1 cellular context compared by ENCODE assay signal in the genomic region with DNA sequence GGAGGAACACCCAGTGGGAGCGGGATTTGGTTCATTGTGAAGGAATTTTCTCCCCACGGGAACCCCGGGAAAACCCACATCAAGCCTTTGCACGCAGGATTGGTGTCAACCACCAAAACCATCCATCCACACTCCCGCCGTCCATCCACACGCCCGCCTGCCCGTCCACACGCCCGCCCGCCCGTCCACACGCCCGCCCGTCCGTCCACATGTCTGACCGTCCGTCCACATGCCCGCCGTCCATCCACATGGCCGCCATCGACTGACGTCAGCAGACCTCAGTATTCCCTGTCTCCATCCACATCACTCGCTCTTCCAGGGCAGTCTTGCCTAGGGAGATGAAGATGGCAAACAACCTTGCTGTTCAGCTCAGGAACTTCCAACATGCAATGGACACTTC.
TF ChIP-seq lines count a peak whose summit lies in the region.

No MANE protein-coding gene starts in this region.

TF ChIP-seq in SK-N-SH treated with all-trans-retinoic acid at 6 μM for 48 hours, 23 proteins besides CTCF, POLR2A, EP300 and RAD21:
- no peak for TF ChIP-seq TOX (CRISPR knock-in tag; IDR thresholded peaks at IDR 0.05; ENCODE audit: borderline replicate concordance)
- no peak for TF ChIP-seq TCF4 (CRISPR knock-in tag; IDR thresholded peaks at IDR 0.05; ENCODE audit: borderline replicate concordance)
- no peak for TF ChIP-seq BACH2 (CRISPR knock-in tag; IDR thresholded peaks at IDR 0.05; ENCODE audit: borderline replicate concordance)
- TF ChIP-seq ZNF8 (CRISPR knock-in tag; IDR thresholded peaks at IDR 0.05), result no peak
- no peak for TF ChIP-seq ISL1 (CRISPR knock-in tag; IDR thresholded peaks at IDR 0.05)
- no peak for TF ChIP-seq PPARA (CRISPR knock-in tag; IDR thresholded peaks at IDR 0.05; ENCODE audit: borderline replicate concordance)
- TF ChIP-seq PATZ1 (CRISPR knock-in tag; IDR thresholded peaks at IDR 0.05; ENCODE audit: borderline replicate concordance), result no peak
- TF ChIP-seq ZNF565 (CRISPR knock-in tag; conservative IDR thresholded peaks at IDR 0.05; ENCODE audit: low read depth), result no peak
